Comparison of ENCODE assay signal across 8 cellular contexts in the genomic region with DNA sequence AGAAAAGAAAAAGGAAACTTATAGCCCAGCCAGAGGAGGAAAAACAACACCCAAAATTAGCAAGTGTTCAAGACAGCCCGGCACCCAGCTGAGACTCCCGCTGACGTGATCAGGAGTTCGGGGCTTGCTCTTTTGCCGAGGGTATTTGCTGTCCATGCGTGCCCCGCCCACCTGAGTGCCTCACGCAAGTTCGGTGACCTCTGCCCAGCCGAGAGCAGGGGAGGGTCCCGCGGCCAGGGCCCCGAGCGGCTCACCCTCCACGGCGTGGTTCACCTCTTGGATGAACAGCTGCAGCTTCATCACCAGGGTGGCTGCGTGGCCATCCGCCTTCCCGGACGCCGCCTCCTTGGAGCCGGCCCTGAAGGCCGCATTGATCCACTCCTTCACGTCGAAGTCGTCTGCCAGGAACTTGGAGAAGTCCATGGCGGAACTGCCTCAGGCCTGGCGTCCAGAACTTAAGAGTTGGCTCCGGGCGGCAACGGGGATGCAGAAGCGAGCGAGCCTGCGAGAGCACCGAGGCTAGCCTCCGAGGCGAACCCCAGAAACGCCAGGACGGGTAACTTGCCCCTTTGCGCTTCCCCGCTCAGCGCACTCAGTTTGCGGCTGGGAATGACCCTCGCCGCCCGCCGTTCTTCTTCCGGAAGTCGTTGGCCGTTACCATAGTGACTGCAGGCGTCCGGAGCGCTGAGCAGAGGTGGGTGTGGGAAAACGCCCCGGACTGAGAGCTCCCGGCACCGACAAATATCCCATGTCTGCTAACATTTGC. TPM values are rescaled to one million over a fixed set of nuclear protein-coding genes. Genes with fewer than 3 reads are reported as not detected.
DNase-seq lines count a peak whose midpoint lies in the region; ATAC-seq lines count a peak whose summit lies in the region.

A gene (minus strand): TSS at position 618 of the 766 bp plus-strand sequence. CDS start 195 bp downstream, at position 423.

- no peaks in the 10 kb centered on the region for H3K27me3 Mint-ChIP-seq in IgD-negative memory B cell
- H3K27me3 Mint-ChIP-seq in activated T-cell treated with anti-CD3 and anti-CD28 coated beads, Interleukin-2, amount 50 U/mL, for 72 hours (ENCODE audit: low read depth) = no peaks in the 10 kb centered on the region

- ATAC-seq in GM21515 (IDR thresholded peaks at IDR 0.05; ENCODE audit: unreplicated experiment) (peak; percentile 85), esophagus mucosa (peak; percentile 90)
- peak; percentile 95 to 96 for ATAC-seq in activated T-cell treated with anti-CD3 and anti-CD28 coated beads, Interleukin-2, amount 50 U/mL, for 72 hours (replicated peaks in 1 of 2)

- no peaks in the 10 kb centered on the region for H3K9me3 Mint-ChIP-seq in IgD-negative memory B cell
- H3K9me3 Mint-ChIP-seq in activated T-cell treated with anti-CD3 and anti-CD28 coated beads, Interleukin-2, amount 50 U/mL, for 72 hours = no peaks in the 10 kb centered on the region

- no peaks in the 10 kb centered on the region for H3K9me3 ChIP-seq in muscle layer of colon (ENCODE audit: low read length)

- H3K4me3 Mint-ChIP-seq in IgD-negative memory B cell = peak within 1 kb of the TSS; percentile 91 to 98 (median 97)
- H3K4me3 Mint-ChIP-seq in activated T-cell treated with anti-CD3 and anti-CD28 coated beads, Interleukin-2, amount 50 U/mL, for 72 hours = peak within 1 kb of the TSS; percentile 97 to 98

- peak within 1 kb of the TSS; percentile 76 to 99 for H3K4me3 ChIP-seq in muscle layer of colon (ENCODE audit: low read depth in 1 of 2, low read length in 2 of 2)

- H3K9ac ChIP-seq in muscle layer of colon (ENCODE audit: low read length) = peak within 1 kb of the TSS; percentile 87

- peaks cover 19% of the 10 kb centered on the region for H3K4me1 ChIP-seq in muscle layer of colon (ENCODE audit: insufficient read depth, low read length)

- H3K4me1 Mint-ChIP-seq in IgD-negative memory B cell = peaks cover 15 to 24% (median 16%) of the 10 kb centered on the region in 3 donors
- peaks cover 34% of the 10 kb centered on the region for H3K4me1 Mint-ChIP-seq in activated T-cell treated with anti-CD3 and anti-CD28 coated beads, Interleukin-2, amount 50 U/mL, for 72 hours (ENCODE audit: low read depth)

- DNase-seq in D341Med (ENCODE audit: low spot score) (peak; percentile 88), RKO (ENCODE audit: low spot score) (peak; percentile 89)
- peak; percentile 86 to 89 for DNase-seq in activated T-cell treated with anti-CD3 and anti-CD28 coated beads, Interleukin-2, amount 50 U/mL, for 72 hours
- peak; percentile 92 for DNase-seq in stimulated activated CD8-positive, alpha-beta memory T cell treated with anti-CD3 and anti-CD28 coated beads, Interleukin-4, amount 100 ng/mL, for 48 hours

- H3K36me3 Mint-ChIP-seq in IgD-negative memory B cell = no peaks in the 10 kb centered on the region
- peaks cover 1 to 7% of the 10 kb centered on the region in 2 donors for H3K36me3 Mint-ChIP-seq in activated T-cell treated with anti-CD3 and anti-CD28 coated beads, Interleukin-2, amount 50 U/mL, for 72 hours (ENCODE audit: insufficient read depth in 2 of 2)

- peak within 1 kb of the TSS; percentile 95 to 97 (median 95) for H3K27ac Mint-ChIP-seq in IgD-negative memory B cell
- H3K27ac Mint-ChIP-seq in activated T-cell treated with anti-CD3 and anti-CD28 coated beads, Interleukin-2, amount 50 U/mL, for 72 hours = peak within 1 kb of the TSS; percentile 94

- H3K27ac ChIP-seq in muscle layer of colon (ENCODE audit: low read depth, low read length) = peak within 1 kb of the TSS; percentile 82

- peaks cover 3% of the 10 kb centered on the region for H3K36me3 ChIP-seq in muscle layer of colon (ENCODE audit: insufficient read depth, low read length)

- H3K27me3 ChIP-seq in muscle layer of colon (ENCODE audit: control insufficient read depth in 1 of 2, insufficient read depth in 2 of 2, low read length in 2 of 2) = no peaks in the 10 kb centered on the region

RNA-seq across cellular contexts. Expression of the gene that starts here (rescaled TPM):
- polyA plus RNA-seq in IgD-negative memory B cell = 7.1 TPM
- 10 to 100 TPM; 23.6 to 24.3 TPM for total RNA-seq in activated T-cell treated with anti-CD3 and anti-CD28 coated beads, Interleukin-2, amount 50 U/mL, for 72 hours
- 14.8 TPM for total RNA-seq in esophagus mucosa

Comparison
In these comparisons a context has a peak if more than half of its experiments do, and no peak if none do; other contexts are left out.
1. Peak in every context shown above with its lines: DNase-seq, ATAC-seq, H3K4me3 ChIP-seq and H3K27ac ChIP-seq.